14 cellular contexts compared by ENCODE assay signal in the genomic region with DNA sequence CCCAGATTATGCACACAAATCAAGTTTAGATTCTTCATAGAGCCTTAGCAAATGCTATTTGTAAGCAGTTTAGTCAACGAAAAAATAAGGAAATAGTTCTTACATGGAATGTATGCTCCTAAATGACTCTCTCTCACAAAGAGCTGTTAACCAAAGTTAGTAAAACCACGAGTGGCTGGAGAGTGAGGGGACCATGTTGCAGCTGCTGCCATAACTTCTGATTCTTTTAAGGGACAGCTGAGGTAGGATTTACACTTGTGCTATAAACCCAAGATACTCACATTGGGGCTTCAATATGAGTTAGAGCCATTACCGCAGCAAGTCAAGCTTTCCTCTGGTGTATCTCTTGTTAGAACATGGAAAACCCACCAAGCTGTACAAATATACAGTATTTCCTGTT. TPM values are rescaled to one million over a fixed set of nuclear protein-coding genes. Genes with fewer than 3 reads are reported as not detected.
DNase-seq lines count a peak whose midpoint lies in the region; ATAC-seq and TF ChIP-seq lines count a peak whose summit lies in the region.
"Had no signal": no experiment of that assay in that cellular context is flagged by ENCODE, and none has a peak within 500 bp of the region (broad histone marks: within the 10 kb centered on the region; RNA-seq: fewer than 3 reads in every experiment).

No MANE protein-coding gene starts in this region.

- H3F3A ChIP-seq in GM23338 (replicated peaks; ENCODE audit: low read depth): 0 out of 2 replicates have a peak, but pooled peaks cover 2% of the 10 kb centered on the region

- no peak overlapping the region for H3K27ac Mint-ChIP-seq in GM23338
- peak overlapping the region; percentile 96 for H3K27ac Mint-ChIP-seq in activated naive CD8-positive, alpha-beta T cell
- H3K27ac Mint-ChIP-seq in mesothelial cell of epicardium: no peak overlapping the region

- peaks cover 0 to 13% (median 8%) of the 10 kb centered on the region in 11 experiments; a peak in 10 of 22 replicates for H3K9me3 ChIP-seq in BLaER1 treated with 17β-estradiol and CSF1 and Interleukin-3, amounts not matched to agents 10 nM and 100 nM (replicated peaks in 1 of 11)
- H3K9me3 ChIP-seq in adrenal gland (replicated peaks in 1 of 3): no peaks in the 10 kb centered on the region
- H3K9me3 ChIP-seq: heart left ventricle, uterus had no signal

- peak overlapping the region; percentile 64 to 82 (median 74) for H3K4me2 ChIP-seq in BLaER1 treated with 17β-estradiol and CSF1 and Interleukin-3, amounts not matched to agents 10 nM and 100 nM
- H3K4me2 ChIP-seq in GM23338: peak overlapping the region; percentile 90

- intact Hi-C loops in adrenal gland (cut with DNase I): no loop called here

- peak overlapping the region in 5 of 11 experiments; percentile 10 to 91 (median 80); a peak in 5 of 22 replicates for H3K9ac ChIP-seq in BLaER1 treated with 17β-estradiol and CSF1 and Interleukin-3, amounts not matched to agents 10 nM and 100 nM
- H3K9ac ChIP-seq: GM23248 had no signal

- TF ChIP-seq CTCF in GM23338 (conservative IDR thresholded peaks at IDR 0.05; ENCODE audit: low read depth in 2 of 2) (no peak), mesothelial cell of epicardium (IDR thresholded peaks at IDR 0.05; ENCODE audit: unreplicated experiment) (no peak), adrenal gland (IDR thresholded peaks at IDR 0.05) (no peak)

- no peaks in the 10 kb centered on the region for H3K36me3 Mint-ChIP-seq in GM23338 (ENCODE audit: low read depth)
- peaks cover 2% of the 10 kb centered on the region for H3K36me3 Mint-ChIP-seq in activated naive CD8-positive, alpha-beta T cell
- H3K36me3 Mint-ChIP-seq in mesothelial cell of epicardium: peaks cover 7% of the 10 kb centered on the region

- 47 to 63% (median 58%) methylated on average over 3 of the region's 3 CpGs for WGBS in adrenal gland, 4 donors

- H3K36me3 ChIP-seq in BLaER1 treated with 17β-estradiol and CSF1 and Interleukin-3, amounts not matched to agents 10 nM and 100 nM: peaks cover 0 to 15% (median 0%) of the 10 kb centered on the region in 11 experiments; a peak in 5 of 22 replicates
- H3K36me3 ChIP-seq in GM23338 (ENCODE audit: insufficient read depth) (no peaks in the 10 kb centered on the region), adrenal gland (replicated peaks in 1 of 2) (no peaks in the 10 kb centered on the region)
- H3K36me3 ChIP-seq: heart left ventricle, uterus had no signal

- TF ChIP-seq POLR2A in adrenal gland (IDR thresholded peaks at IDR 0.05): no peak

- no peak for ATAC-seq in GM23338
- ATAC-seq: activated CD4-positive, CD25-positive, alpha-beta regulatory T cell treated with anti-CD3 and anti-CD28 coated beads, Interleukin-2, amount 50 U/mL, for 24 hours; heart left ventricle had no signal

- H3K27me3 ChIP-seq in BLaER1 treated with 17β-estradiol and CSF1 and Interleukin-3, amounts not matched to agents 10 nM and 100 nM: no peaks in the 10 kb centered on the region
- H3K27me3 ChIP-seq in GM23338 (ENCODE audit: insufficient read depth): peaks cover 26% of the 10 kb centered on the region
- H3K27me3 ChIP-seq in adrenal gland: peaks cover 16% of the 10 kb centered on the region
- H3K27me3 ChIP-seq: uterus had no signal

- H3K9me3 Mint-ChIP-seq in GM23338 (no peaks in the 10 kb centered on the region), mesothelial cell of epicardium (peaks cover 14% of the 10 kb centered on the region)
- no peaks in the 10 kb centered on the region for H3K9me3 Mint-ChIP-seq in activated naive CD8-positive, alpha-beta T cell (ENCODE audit: low read depth)

- H3K4me1 Mint-ChIP-seq in GM23338 (peaks cover 37% of the 10 kb centered on the region), mesothelial cell of epicardium (peaks cover 36% of the 10 kb centered on the region)
- H3K4me1 Mint-ChIP-seq in activated naive CD8-positive, alpha-beta T cell (ENCODE audit: low read depth): peaks cover 48% of the 10 kb centered on the region

- peak overlapping the region in 5 of 11 experiments; percentile 15 to 93 (median 29); a peak in 7 of 22 replicates for H3K27ac ChIP-seq in BLaER1 treated with 17β-estradiol and CSF1 and Interleukin-3, amounts not matched to agents 10 nM and 100 nM
- H3K27ac ChIP-seq in GM23338 (ENCODE audit: low read depth) (no peak overlapping the region), adrenal gland (no peak overlapping the region)
- H3K27ac ChIP-seq: GM23248, uterus had no signal

- H3K9me2 ChIP-seq in GM23338 (ENCODE audit: insufficient read depth): no peaks in the 10 kb centered on the region

- H4K20me1 ChIP-seq in BLaER1 treated with 17β-estradiol and CSF1 and Interleukin-3, amounts not matched to agents 10 nM and 100 nM: peaks cover 0 to 15% (median 3%) of the 10 kb centered on the region in 11 experiments; a peak in 6 of 22 replicates
- H4K20me1 ChIP-seq in GM23338 (replicated peaks; ENCODE audit: insufficient read depth): no peaks in the 10 kb centered on the region

- H3K27me3 Mint-ChIP-seq in GM23338 (ENCODE audit: insufficient read depth, low read depth, poor library complexity): peaks cover 13% of the 10 kb centered on the region
- no peaks in the 10 kb centered on the region for H3K27me3 Mint-ChIP-seq in activated naive CD8-positive, alpha-beta T cell
- H3K27me3 Mint-ChIP-seq in mesothelial cell of epicardium (ENCODE audit: low read depth): no peaks in the 10 kb centered on the region

- no peak overlapping the region for H3K4me3 Mint-ChIP-seq in GM23338
- H3K4me3 Mint-ChIP-seq in activated naive CD8-positive, alpha-beta T cell: peak overlapping the region; percentile 97
- H3K4me3 Mint-ChIP-seq in mesothelial cell of epicardium: peak overlapping the region; percentile 10

- H2AFZ ChIP-seq in GM23338: no peak overlapping the region

- no peaks in the 10 kb centered on the region for H3K79me2 ChIP-seq in GM23338 (replicated peaks; ENCODE audit: insufficient read depth)

- DNase-seq in GM23338 (ENCODE audit: low spot score) (no peak), mesothelial cell of epicardium (ENCODE audit: low spot score in 2 of 2, unreplicated experiment in 2 of 2) (no peak), kidney glomerular epithelial cell (lab: John Stamatoyannopoulos, UW) (no peak), superior temporal gyrus (ENCODE audit: extremely low spot score) (no peak), adrenal gland (no peak), activated gamma-delta T cell (lab: John Stamatoyannopoulos, UW) (no peak)
- DNase-seq: cerebellar nuclear complex, GM23248, heart left ventricle, retina, uterus had no signal

- H3K4me3 ChIP-seq in BLaER1 treated with 17β-estradiol and CSF1 and Interleukin-3, amounts not matched to agents 10 nM and 100 nM: peak overlapping the region in 5 of 10 experiments; percentile 69 to 87 (median 78); a peak in 6 of 20 replicates
- H3K4me3 ChIP-seq in GM23338 (no peak overlapping the region; the same call in 1 of the 2 replicates), adrenal gland (no peak overlapping the region)
- H3K4me3 ChIP-seq: GM23248, uterus had no signal

- H3K4me1 ChIP-seq in BLaER1 treated with 17β-estradiol and CSF1 and Interleukin-3, amounts not matched to agents 10 nM and 100 nM: peaks cover 55 to 71% (median 61%) of the 10 kb centered on the region in 10 experiments
- H3K4me1 ChIP-seq in GM23338 (ENCODE audit: insufficient read depth) (peaks cover 29% of the 10 kb centered on the region), adrenal gland (replicated peaks in 1 of 2) (peaks cover 0 to 3% of the 10 kb centered on the region in 2 donors)
- H3K4me1 ChIP-seq: uterus had no signal

TF ChIP-seq in GM23338, 12 proteins besides CTCF, POLR2A, EP300 and RAD21:
- no peak for TF ChIP-seq NANOG (IDR thresholded peaks at IDR 0.05; ENCODE audit: borderline replicate concordance)
- no peak for TF ChIP-seq ZNF114 (CRISPR knock-in tag; IDR thresholded peaks at IDR 0.05)
- TF ChIP-seq, protein P1, sequence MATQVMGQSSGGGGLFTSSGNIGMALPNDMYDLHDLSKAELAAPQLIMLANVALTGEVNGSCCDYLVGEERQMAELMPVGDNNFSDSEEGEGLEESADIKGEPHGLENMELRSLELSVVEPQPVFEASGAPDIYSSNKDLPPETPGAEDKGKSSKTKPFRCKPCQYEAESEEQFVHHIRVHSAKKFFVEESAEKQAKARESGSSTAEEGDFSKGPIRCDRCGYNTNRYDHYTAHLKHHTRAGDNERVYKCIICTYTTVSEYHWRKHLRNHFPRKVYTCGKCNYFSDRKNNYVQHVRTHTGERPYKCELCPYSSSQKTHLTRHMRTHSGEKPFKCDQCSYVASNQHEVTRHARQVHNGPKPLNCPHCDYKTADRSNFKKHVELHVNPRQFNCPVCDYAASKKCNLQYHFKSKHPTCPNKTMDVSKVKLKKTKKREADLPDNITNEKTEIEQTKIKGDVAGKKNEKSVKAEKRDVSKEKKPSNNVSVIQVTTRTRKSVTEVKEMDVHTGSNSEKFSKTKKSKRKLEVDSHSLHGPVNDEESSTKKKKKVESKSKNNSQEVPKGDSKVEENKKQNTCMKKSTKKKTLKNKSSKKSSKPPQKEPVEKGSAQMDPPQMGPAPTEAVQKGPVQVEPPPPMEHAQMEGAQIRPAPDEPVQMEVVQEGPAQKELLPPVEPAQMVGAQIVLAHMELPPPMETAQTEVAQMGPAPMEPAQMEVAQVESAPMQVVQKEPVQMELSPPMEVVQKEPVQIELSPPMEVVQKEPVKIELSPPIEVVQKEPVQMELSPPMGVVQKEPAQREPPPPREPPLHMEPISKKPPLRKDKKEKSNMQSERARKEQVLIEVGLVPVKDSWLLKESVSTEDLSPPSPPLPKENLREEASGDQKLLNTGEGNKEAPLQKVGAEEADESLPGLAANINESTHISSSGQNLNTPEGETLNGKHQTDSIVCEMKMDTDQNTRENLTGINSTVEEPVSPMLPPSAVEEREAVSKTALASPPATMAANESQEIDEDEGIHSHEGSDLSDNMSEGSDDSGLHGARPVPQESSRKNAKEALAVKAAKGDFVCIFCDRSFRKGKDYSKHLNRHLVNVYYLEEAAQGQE (IDR thresholded peaks at IDR 0.05; ENCODE audit: unreplicated experiment): no peak
- no peak for TF ChIP-seq STAT1 (IDR thresholded peaks at IDR 0.05; ENCODE audit: unreplicated experiment)
- no peak for TF ChIP-seq CREB1 (CRISPR knock-in tag; IDR thresholded peaks at IDR 0.05; ENCODE audit: low read depth)
- TF ChIP-seq EZH2phosphoT487 (IDR thresholded peaks at IDR 0.05; ENCODE audit: unreplicated experiment): no peak

RNA-seq across cellular contexts. Expression of gene DOCK11, which starts 2.7 kb away (rescaled TPM):
- total RNA-seq in GM23338 (2014; rRNA removed; shearing (Covaris generic)): 12.3 and 14.6 TPM in 2 replicates
- 5.4 and 6.0 TPM in 2 replicates for polyA plus RNA-seq in GM23338 (2016; fragmentation: Nextera tagmentation; extraction: Ambion mirVana)
- 53.6 to 58.2 TPM (median 56.7 TPM) in 3 replicates for total RNA-seq in mesothelial cell of epicardium
- 10 to 100 TPM in 7 of 8 donors, 1 to 10 TPM in 1; 4.8 to 28.1 (median 12.5) TPM for total RNA-seq in adrenal gland
- polyA plus RNA-seq in adrenal gland: 10 to 100 TPM in 2 of 3 donors, 1 to 10 TPM in 1; 7.8 to 18.3 (median 15.5) TPM
